ENCODE assay signal across 8 cellular contexts in the genomic region with DNA sequence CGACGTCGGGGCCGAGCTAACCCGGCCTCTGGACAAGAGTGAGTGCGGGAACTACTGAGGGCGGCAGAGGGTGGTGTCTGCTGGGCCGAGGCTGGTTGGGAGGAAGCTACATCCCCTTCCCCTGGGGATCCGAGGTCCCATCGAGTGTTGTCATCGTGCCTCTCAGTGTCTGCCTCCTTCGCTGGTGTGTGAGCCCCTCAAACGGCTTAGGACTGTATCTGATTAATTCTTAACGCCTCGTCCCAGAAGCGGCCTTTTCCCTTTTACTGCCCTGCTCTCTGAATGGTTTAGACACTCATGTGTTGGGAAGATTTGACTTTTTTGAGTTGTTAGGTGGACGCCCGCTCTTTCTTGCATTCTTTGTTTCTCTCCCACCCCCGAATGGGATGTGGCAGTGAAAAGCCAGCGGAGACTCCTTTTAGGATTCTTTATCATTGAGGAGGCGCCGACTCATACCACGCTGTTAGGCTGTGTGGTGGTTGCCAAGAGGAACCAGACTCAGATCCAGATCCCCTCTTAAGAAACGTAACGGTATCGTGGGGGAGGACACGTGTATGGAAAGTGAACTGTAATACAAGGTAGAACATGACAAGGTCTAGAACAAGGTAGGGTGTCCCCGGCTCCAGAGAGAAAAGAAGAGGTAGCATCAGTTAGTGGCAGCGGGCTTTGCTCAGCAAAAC. TPM values are rescaled to one million over a fixed set of nuclear protein-coding genes. Genes with fewer than 3 reads are reported as not detected.
DNase-seq lines count a peak whose midpoint lies in the region; ATAC-seq and TF ChIP-seq lines count a peak whose summit lies in the region.

No MANE protein-coding gene starts in this region.

- no peak overlapping the region for H3K4ac ChIP-seq in mesendoderm (ENCODE audit: low read depth, low read length)

- TF ChIP-seq CTCF in AG04449 (IDR thresholded peaks at IDR 0.05; ENCODE audit: insufficient read depth, low read length, missing control alignments) (no peak), RWPE2 (IDR thresholded peaks at IDR 0.05; ENCODE audit: poor library complexity, severe bottlenecking) (no peak), chondrocyte (IDR thresholded peaks at IDR 0.05) (no peak), uterus (IDR thresholded peaks at IDR 0.05) (no peak)

- H2BK15ac ChIP-seq in mesendoderm (replicated peaks; ENCODE audit: low read depth) = no peak overlapping the region

- H3K56ac ChIP-seq in mesendoderm (ENCODE audit: low read length) = peak overlapping the region; percentile 91

- H3K9me3 ChIP-seq in RWPE2 (ENCODE audit: severe bottlenecking) (no peaks in the 10 kb centered on the region), uterus (no peaks in the 10 kb centered on the region)

- no peak overlapping the region for H3K23ac ChIP-seq in mesendoderm (ENCODE audit: low read length)

- H3K27ac ChIP-seq in RWPE2 (ENCODE audit: poor library complexity, severe bottlenecking) = peak overlapping the region; percentile 52
- no peak overlapping the region for H3K27ac ChIP-seq in mesendoderm (ENCODE audit: low read depth, low read length)
- H3K27ac ChIP-seq in uterus = peak overlapping the region; percentile 82 to 97

- no peak overlapping the region for H3K18ac ChIP-seq in mesendoderm (ENCODE audit: low read length)

- no peak overlapping the region for H4K5ac ChIP-seq in mesendoderm (ENCODE audit: low read length)

- WGBS in mesendoderm (ENCODE audit: extremely low coverage, insufficient coverage, low lambda C conversion rate) = no CpG with 5 or more reads among the region's 29 CpGs

- ATAC-seq in GM21390 (IDR thresholded peaks at IDR 0.05; ENCODE audit: unreplicated experiment) (peak; percentile 24), RWPE2 (ENCODE audit: low read depth) (peak; percentile 4; the same call in 1 of the 3 replicates), GM19397 (IDR thresholded peaks at IDR 0.05; ENCODE audit: unreplicated experiment) (no peak)

- H3K36me3 ChIP-seq in RWPE2 (ENCODE audit: low read depth) = peaks cover 24% of the 10 kb centered on the region
- no peaks in the 10 kb centered on the region for H3K36me3 ChIP-seq in mesendoderm (ENCODE audit: control insufficient read depth, insufficient read depth, low read length)
- no peaks in the 10 kb centered on the region for H3K36me3 ChIP-seq in uterus

- H4K8ac ChIP-seq in mesendoderm (ENCODE audit: low read depth, low read length) = no peak overlapping the region

- no peaks in the 10 kb centered on the region for H3K27me3 ChIP-seq in RWPE2 (ENCODE audit: insufficient read depth, poor library complexity, severe bottlenecking)
- no peaks in the 10 kb centered on the region for H3K27me3 ChIP-seq in mesendoderm (ENCODE audit: insufficient read depth, low read length, poor library complexity)
- no peaks in the 10 kb centered on the region for H3K27me3 ChIP-seq in uterus

- DNase-seq in AG04449 (ENCODE audit: low read depth, low spot score) = no peak
- DNase-seq in RWPE2 (ENCODE audit: low spot score) = no peak
- no peak for DNase-seq in chondrocyte (ENCODE audit: low spot score)
- DNase-seq in mesendoderm = peak; percentile 71
- no peak for DNase-seq in uterus
- no peak for DNase-seq in NCI-H748 (lab: John Stamatoyannopoulos, UW; ENCODE audit: unreplicated experiment)

- peak overlapping the region; percentile 100 for H3K4me3 ChIP-seq in AG04449 (ENCODE audit: low read depth, low read length)
- peak overlapping the region; percentile 92 for H3K4me3 ChIP-seq in RWPE2 (ENCODE audit: severe bottlenecking)
- peak overlapping the region; percentile 74 for H3K4me3 ChIP-seq in mesendoderm (ENCODE audit: low read length)
- peak overlapping the region; percentile 87 to 98 for H3K4me3 ChIP-seq in uterus

- H3K4me1 Mint-ChIP-seq in chondrocyte (ENCODE audit: low read depth) = peaks cover 32% of the 10 kb centered on the region

- peak overlapping the region; percentile 82 for H3K9ac ChIP-seq in mesendoderm (ENCODE audit: low read length)

- no peaks in the 10 kb centered on the region for H3K9me3 Mint-ChIP-seq in chondrocyte (ENCODE audit: low read depth)

- peaks cover 13% of the 10 kb centered on the region for H3K79me1 ChIP-seq in mesendoderm (ENCODE audit: low read length)

- peak overlapping the region; percentile 95 for H3K4me3 Mint-ChIP-seq in chondrocyte (ENCODE audit: unreplicated experiment)

- CTCF ChIA-PET in AG04449 (lab: Yijun Ruan, JAX) = interaction anchor here (1.4 kb wide), 1 partner anchor 176 kb away, joined by 4 read pairs; no protein-coding TSS in a partner anchor

- no peaks in the 10 kb centered on the region for H3K4me1 ChIP-seq in RWPE2 (ENCODE audit: insufficient read depth, poor library complexity, severe bottlenecking)
- H3K4me1 ChIP-seq in mesendoderm (ENCODE audit: control insufficient read depth, low read depth, low read length) = peaks cover 5% of the 10 kb centered on the region
- no peaks in the 10 kb centered on the region for H3K4me1 ChIP-seq in uterus

- H2BK5ac ChIP-seq in mesendoderm (ENCODE audit: low read length) = no peak overlapping the region

- no peak overlapping the region for H2BK120ac ChIP-seq in mesendoderm (ENCODE audit: low read depth, low read length)

- no peak overlapping the region for H2AK5ac ChIP-seq in mesendoderm (ENCODE audit: low read length)

- H3K4me2 ChIP-seq in mesendoderm (ENCODE audit: low read length) = peak overlapping the region; percentile 87

- TF ChIP-seq POLR2A in uterus (IDR thresholded peaks at IDR 0.05) = no peak

- intact Hi-C loops in uterus (cut with DNase I; ENCODE audit: low total_unique reads) = no loop called here

- peaks cover 4% of the 10 kb centered on the region for H3K36me3 Mint-ChIP-seq in chondrocyte (ENCODE audit: low read depth)

- H3K27me3 Mint-ChIP-seq in chondrocyte (ENCODE audit: low read depth) = no peaks in the 10 kb centered on the region

- peaks cover 36% of the 10 kb centered on the region for H3K79me2 ChIP-seq in mesendoderm (ENCODE audit: control insufficient read depth, insufficient read depth, low read length)

- POLR2A ChIA-PET in AG04449 (lab: Yijun Ruan, JAX) = no interaction called here

- peak overlapping the region; percentile 100 for H3K27ac Mint-ChIP-seq in chondrocyte (ENCODE audit: unreplicated experiment)

RNA-seq across cellular contexts. Expression of gene SUPV3L1, which starts 0.6 kb away (rescaled TPM):
- total RNA-seq in chondrocyte (24.1 to 28.6 TPM (median 27.4 TPM) in 3 replicates), uterus (10 to 100 TPM; 18.5 to 35.0 (median 30.6) TPM)
- polyA plus RNA-seq in mesendoderm (2013, experiment 1 of 2) = 46.5 TPM
- 46.4 TPM for polyA plus RNA-seq in mesendoderm (2013, experiment 2 of 2)

RNA-seq across cellular contexts. Expression of gene HKDC1, which starts 39.5 kb away (rescaled TPM):
- total RNA-seq in chondrocyte (0.24 to 4.0 TPM (median 3.8 TPM) in 3 replicates), uterus (1 to 10 TPM in 1 of 4 donors, under 1 TPM in 1, not detected in 2; 0.27 to 4.0 TPM)
- 0.28 TPM for polyA plus RNA-seq in mesendoderm (2013, experiment 1 of 2)
- 0.31 TPM for polyA plus RNA-seq in mesendoderm (2013, experiment 2 of 2)

RNA-seq across cellular contexts. Expression of gene VPS26A, which starts 56.7 kb away (rescaled TPM):
- total RNA-seq in chondrocyte = 51.7 to 66.3 TPM (median 61.6 TPM) in 3 replicates
- 31.3 TPM for polyA plus RNA-seq in mesendoderm (2013, experiment 1 of 2)
- 30.6 TPM for polyA plus RNA-seq in mesendoderm (2013, experiment 2 of 2)
- 10 to 100 TPM; 22.0 to 67.2 (median 52.1) TPM for total RNA-seq in uterus
